ENCODE assay signal across 2 cellular contexts in genomic region chr7:138970979-138971378, GRCh38.
TF ChIP-seq lines count a peak whose summit lies in the region.

No MANE protein-coding gene starts in this region.

TF ChIP-seq in K562, 482 proteins besides CTCF, POLR2A, EP300 and RAD21:
- TF ChIP-seq STAT6 (CRISPR knock-in tag; IDR thresholded peaks at IDR 0.05) (no peak), ZNF695 (CRISPR knock-in tag; IDR thresholded peaks at IDR 0.05) (no peak), WHSC1 (IDR thresholded peaks at IDR 0.05; ENCODE audit: low read length) (no peak), SMARCE1 (IDR thresholded peaks at IDR 0.05) (no peak)
TF ChIP-seq in K562: peak in this region for 0.

TF ChIP-seq in HepG2, 621 proteins besides CTCF, POLR2A, EP300 and RAD21:
- TF ChIP-seq PRDM15 (CRISPR knock-in tag; IDR thresholded peaks at IDR 0.05): no peak
- TF ChIP-seq EHMT2 (IDR thresholded peaks at IDR 0.05; ENCODE audit: borderline replicate concordance, low read depth, low read length): no peak
- no peak for TF ChIP-seq THAP9 (CRISPR knock-in tag; IDR thresholded peaks at IDR 0.05; ENCODE audit: borderline replicate concordance)
- no peak for TF ChIP-seq GTF2F1 (IDR thresholded peaks at IDR 0.05; ENCODE audit: low read length)
- no peak for TF ChIP-seq ZNF790 (CRISPR knock-in tag; IDR thresholded peaks at IDR 0.05; ENCODE audit: borderline replicate concordance)
- TF ChIP-seq ZNF256 (CRISPR knock-in tag; conservative IDR thresholded peaks at IDR 0.05): no peak
